In the genomic region with DNA sequence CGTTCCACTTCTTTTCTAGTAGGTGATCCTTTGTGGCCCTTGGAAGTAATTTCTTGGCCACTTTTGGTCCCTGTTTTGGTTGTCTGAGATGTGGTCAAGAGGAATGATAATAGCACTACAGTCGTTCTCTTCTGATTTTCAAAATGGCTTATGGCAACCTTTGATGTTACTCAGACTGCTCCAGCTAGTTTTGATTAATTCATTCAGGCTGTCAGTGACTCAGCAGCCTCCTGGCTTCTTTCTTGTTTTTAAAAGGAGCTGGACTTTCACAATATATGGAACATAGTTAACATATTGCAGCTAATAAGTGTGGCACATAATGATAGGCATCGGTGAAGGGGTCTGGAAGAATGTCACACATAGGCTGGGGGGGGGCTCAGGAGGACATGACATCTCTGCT, we compare ENCODE assay signal across 10 cellular contexts. TPM values are rescaled to one million over a fixed set of nuclear protein-coding genes. Genes with fewer than 3 reads are reported as not detected.
DNase-seq lines count a peak whose midpoint lies in the region; ATAC-seq and TF ChIP-seq lines count a peak whose summit lies in the region.
"Had no signal": no experiment of that assay in that cellular context is flagged by ENCODE, and none has a peak within 500 bp of the region (broad histone marks: within the 10 kb centered on the region; RNA-seq: fewer than 3 reads in every experiment).

No MANE protein-coding gene starts in this region.

- intact Hi-C loops in Right ventricle myocardium inferior (cut with DNase I), result no loop called here
- intact Hi-C loops in ascending aorta (cut with DNase I), result no loop called here
- intact Hi-C loops in upper lobe of right lung (cut with DNase I), result no loop called here

- ATAC-seq in Right ventricle myocardium inferior (no peak), upper lobe of right lung (peak; percentile 52), HG03457 (IDR thresholded peaks at IDR 0.05; ENCODE audit: unreplicated experiment) (no peak)

- H3K27ac ChIP-seq in cardiac muscle cell (peak overlapping the region; percentile 37), ascending aorta (peak overlapping the region; percentile 15 to 60), upper lobe of right lung (no peak overlapping the region)

- H3K4me3 ChIP-seq in cardiac muscle cell (no peak overlapping the region), ascending aorta (no peak overlapping the region), upper lobe of right lung (no peak overlapping the region)

- H3K9me3 ChIP-seq in cardiac muscle cell (ENCODE audit: low read depth) (no peaks in the 10 kb centered on the region), ascending aorta (no peaks in the 10 kb centered on the region), upper lobe of right lung (no peaks in the 10 kb centered on the region)

- H3K36me3 ChIP-seq in cardiac muscle cell (no peaks in the 10 kb centered on the region), ascending aorta (no peaks in the 10 kb centered on the region), upper lobe of right lung (no peaks in the 10 kb centered on the region)

- H3K4me1 ChIP-seq in cardiac muscle cell (ENCODE audit: low read depth) (peaks cover 25% of the 10 kb centered on the region), ascending aorta (peaks cover 0 to 28% of the 10 kb centered on the region in 2 donors), upper lobe of right lung (peaks cover 18% of the 10 kb centered on the region)

- DNase-seq in cardiac muscle cell (ENCODE audit: low read depth in 1 of 2, low spot score in 1 of 2), result peak in 1 of 2 donors; percentile 80
- no peak for DNase-seq in Right ventricle myocardium inferior (ENCODE audit: missing footprints)
- no peak for DNase-seq in ascending aorta (ENCODE audit: low spot score in 2 of 2)
- DNase-seq in kidney glomerular epithelial cell (lab: John Stamatoyannopoulos, UW), result peak; percentile 76
- no peak for DNase-seq in upper lobe of right lung
- DNase-seq in DMS153 (lab: John Stamatoyannopoulos, UW), result no peak
- no peak for DNase-seq in activated CD4-positive, alpha-beta T cell treated with anti-CD3 and anti-CD28 coated beads, Interleukin-2, amount 50 U/mL, for 4 hours
- DNase-seq: GOT3; stimulated activated naive CD4-positive, alpha-beta T cell had no signal

- no peaks in the 10 kb centered on the region for H3K27me3 ChIP-seq in cardiac muscle cell
- no peaks in the 10 kb centered on the region for H3K27me3 ChIP-seq in ascending aorta
- H3K27me3 ChIP-seq in upper lobe of right lung, result no peaks in the 10 kb centered on the region

- TF ChIP-seq CTCF in cardiac muscle cell (IDR thresholded peaks at IDR 0.05; ENCODE audit: low read depth, low read length) (no peak), ascending aorta (IDR thresholded peaks at IDR 0.05) (no peak), upper lobe of right lung (IDR thresholded peaks at IDR 0.05) (no peak)

RNA-seq across cellular contexts. Expression of gene WDR20, which starts 47.3 kb away (rescaled TPM):
- total RNA-seq in cardiac muscle cell (20.5 and 24.0 TPM in 2 replicates), Right ventricle myocardium inferior (20.5 TPM), ascending aorta (44.8 TPM), upper lobe of right lung (25.2 TPM)
- polyA plus RNA-seq in cardiac muscle cell, result 25.6 and 27.0 TPM in 2 replicates
